In genomic region chr12:47776471-47777143, GRCh38 we compare ENCODE assay signal across 10 cellular contexts. TPM values are rescaled to one million over a fixed set of nuclear protein-coding genes. Genes with fewer than 3 reads are reported as not detected.
DNase-seq lines count a peak whose midpoint lies in the region; ATAC-seq and TF ChIP-seq lines count a peak whose summit lies in the region.
"Had no signal": no experiment of that assay in that cellular context is flagged by ENCODE, and none has a peak within 500 bp of the region (broad histone marks: within the 10 kb centered on the region; RNA-seq: fewer than 3 reads in every experiment).

No MANE protein-coding gene starts in this region.

- H3K4me1 ChIP-seq in Panc1 (ENCODE audit: control insufficient read depth, insufficient read depth, low read length): peaks cover 39% of the 10 kb centered on the region
- peaks cover 3% of the 10 kb centered on the region for H3K4me1 ChIP-seq in smooth muscle cell (ENCODE audit: low read depth)

- H4K20me1 ChIP-seq in smooth muscle cell (ENCODE audit: low read depth): no peaks in the 10 kb centered on the region

- H3K27ac ChIP-seq in Panc1 (ENCODE audit: low read length) (peak overlapping the region; percentile 70; the same call in 1 of the 2 replicates), smooth muscle cell (ENCODE audit: low read depth) (peak overlapping the region; percentile 35)

- H3K9me3 ChIP-seq in Panc1 (ENCODE audit: control insufficient read depth, insufficient read depth, low read depth, low read length): no peaks in the 10 kb centered on the region
- H3K9me3 ChIP-seq in smooth muscle cell (replicated peaks; ENCODE audit: low read depth): no peaks in the 10 kb centered on the region
- H3K9me3 ChIP-seq: body of pancreas had no signal

- CTCF ChIA-PET in Panc1 (lab: Charles Lee): interaction anchor here (1.8 kb wide), 1 partner anchor 62 kb away, joined by 6 read pairs; no protein-coding TSS in a partner anchor

- H3F3A ChIP-seq in smooth muscle cell (ENCODE audit: low read depth): no peaks in the 10 kb centered on the region

- POLR2A ChIA-PET in Panc1 (lab: Charles Lee): no interaction called here

- in situ Hi-C loops in Panc1 (cut with HindIII; ENCODE audit: low pct_unique_long_range_greater_than_20kb, low sequenced_read_pairs): no loop called here
- in situ Hi-C loops in ACHN (cut with HindIII; ENCODE audit: low pct_ligation_motif_present, low pct_unique_long_range_greater_than_20kb, low sequenced_read_pairs): loop anchor here (10.0 kb wide), 1 partner anchor 62 kb away; no protein-coding TSS in a partner anchor

- no peak overlapping the region for H3K9ac ChIP-seq in smooth muscle cell (ENCODE audit: low read depth)

- intact Hi-C loops in Panc1 (cut with micrococcal nuclease; ENCODE audit: unreplicated experiment): no loop called here

- H3K79me2 ChIP-seq in smooth muscle cell (ENCODE audit: low read depth): no peaks in the 10 kb centered on the region

- no peak for TF ChIP-seq CTCF in Panc1 (IDR thresholded peaks at IDR 0.05)
- TF ChIP-seq CTCF in fibroblast of the aortic adventitia (IDR thresholded peaks at IDR 0.05; ENCODE audit: insufficient read depth, low read length): no peak
- no peak for TF ChIP-seq CTCF in smooth muscle cell (IDR thresholded peaks at IDR 0.05; ENCODE audit: borderline replicate concordance, insufficient read depth, poor library complexity, severe bottlenecking)

- no peak overlapping the region for H3K4me3 ChIP-seq in Panc1 (ENCODE audit: low read depth in 2 of 2, low read length in 2 of 2)
- H3K4me3 ChIP-seq in fibroblast of the aortic adventitia (ENCODE audit: low read depth, low read length): no peak overlapping the region
- no peak overlapping the region for H3K4me3 ChIP-seq in smooth muscle cell
- H3K4me3 ChIP-seq: body of pancreas had no signal

- no TSS peak for BruUV-seq in Panc1 (replicated peaks; lab: Mats Ljungman, UMichigan)

- no peaks in the 10 kb centered on the region; the same call in 1 of the 2 replicates for H3K36me3 ChIP-seq in Panc1 (ENCODE audit: control insufficient read depth, insufficient read depth, low read length)
- no peaks in the 10 kb centered on the region for H3K36me3 ChIP-seq in smooth muscle cell (ENCODE audit: low read depth)

- ATAC-seq in Panc1 (no peak), HG02981 (IDR thresholded peaks at IDR 0.05; ENCODE audit: unreplicated experiment) (no peak)
- ATAC-seq: body of pancreas had no signal

- DNase-seq in EH (ENCODE audit: low read depth) (peak; percentile 69), Panc1 (ENCODE audit: low read depth, low spot score) (no peak), fibroblast of the aortic adventitia (ENCODE audit: low read depth) (peak; percentile 74), smooth muscle cell (lab: John Stamatoyannopoulos, UW; ENCODE audit: unreplicated experiment) (no peak), ACHN (no peak), glomerular visceral epithelial cell (ENCODE audit: extremely low spot score) (no peak)
- DNase-seq: body of pancreas, kidney glomerular epithelial cell had no signal

- H3K27me3 ChIP-seq in Panc1 (ENCODE audit: control insufficient read depth, insufficient read depth, low read length) (no peaks in the 10 kb centered on the region), smooth muscle cell (ENCODE audit: low read depth) (no peaks in the 10 kb centered on the region)
- H3K27me3 ChIP-seq: body of pancreas had no signal

- 59% methylated on average over 5 of the region's 5 CpGs for WGBS in smooth muscle cell (ENCODE audit: low lambda C conversion rate)

- H2AFZ ChIP-seq in smooth muscle cell (ENCODE audit: low read depth): no peak overlapping the region

- H3K4me2 ChIP-seq in smooth muscle cell: peak overlapping the region; percentile 26

RNA-seq across cellular contexts. Expression of gene SLC48A1, which starts 3.6 kb away (rescaled TPM):
- 32.0 TPM for total RNA-seq in Panc1 (2021; ENCODE audit: unreplicated experiment)
- 27.4 TPM for polyA plus RNA-seq in Panc1 (2012; ENCODE audit: insufficient read length)
- total RNA-seq in fibroblast of the aortic adventitia (ENCODE audit: low replicate concordance): 22.0 and 25.1 TPM in 2 replicates
- 2.4 and 11.4 TPM in 2 replicates for total RNA-seq in smooth muscle cell
- 6.2 and 8.6 TPM in 2 replicates for polyA plus RNA-seq in smooth muscle cell

RNA-seq across cellular contexts. Expression of gene RAPGEF3, which starts 17.9 kb away (rescaled TPM):
- total RNA-seq in Panc1 (2021; ENCODE audit: unreplicated experiment): 5.8 TPM
- polyA plus RNA-seq in Panc1 (2012; ENCODE audit: insufficient read length): 2.5 TPM
- 5.2 and 16.6 TPM in 2 replicates for total RNA-seq in fibroblast of the aortic adventitia (ENCODE audit: low replicate concordance)
- 4.0 and 5.6 TPM in 2 replicates for total RNA-seq in smooth muscle cell
- polyA plus RNA-seq in smooth muscle cell: 1.9 and 3.6 TPM in 2 replicates

RNA-seq across cellular contexts. Expression of gene HDAC7, which starts 43.1 kb away (rescaled TPM):
- total RNA-seq in Panc1 (2021; ENCODE audit: unreplicated experiment) (84.2 TPM), fibroblast of the aortic adventitia (ENCODE audit: low replicate concordance) (48.9 and 78.8 TPM in 2 replicates), smooth muscle cell (19.3 and 24.1 TPM in 2 replicates)
- polyA plus RNA-seq in Panc1 (2012; ENCODE audit: insufficient read length): 63.0 TPM
- 32.4 and 47.0 TPM in 2 replicates for polyA plus RNA-seq in smooth muscle cell

RNA-seq across cellular contexts. Expression of gene ENDOU, which starts 51.3 kb away (rescaled TPM):
- total RNA-seq in Panc1 (2021; ENCODE audit: unreplicated experiment): not detected
- not detected for polyA plus RNA-seq in Panc1 (2012; ENCODE audit: insufficient read length)
- 0.36 TPM in 1 of 2 replicates, not detected in the other for total RNA-seq in fibroblast of the aortic adventitia (ENCODE audit: low replicate concordance)
- total RNA-seq in smooth muscle cell: 1.8 and 5.1 TPM in 2 replicates
- polyA plus RNA-seq in smooth muscle cell: 0.47 and 0.74 TPM in 2 replicates
- total RNA-seq: body of pancreas; T-helper 2 cell treated with Interferon-gamma antibody and Interleukin-4, amounts not matched to agents 100 ng/mL and 5 ng/mL, for 36 hours had no signal

Comparison
In these comparisons a context has a peak if more than half of its experiments do, and no peak if none do; other contexts are left out.
1. DNase-seq: peak in EH (single experiment) and fibroblast of the aortic adventitia (single experiment); none in Panc1 (single experiment), smooth muscle cell (single experiment), ACHN (single experiment) and glomerular visceral epithelial cell (single experiment).